ENCODE assay signal across 11 cellular contexts in genomic region chr12:6444704-6445688, GRCh38. TPM values are rescaled to one million over a fixed set of nuclear protein-coding genes. Genes with fewer than 3 reads are reported as not detected.
DNase-seq lines count a peak whose midpoint lies in the region; TF ChIP-seq lines count a peak whose summit lies in the region.
"Had no signal": no experiment of that assay in that cellular context is flagged by ENCODE, and none has a peak within 500 bp of the region (broad histone marks: within the 10 kb centered on the region; RNA-seq: fewer than 3 reads in every experiment).

TSS of gene CD27 (plus strand) at chr12:6444955. CDS start at chr12:6445096, 141 bp downstream.

- no peaks in the 10 kb centered on the region for H4K20me1 ChIP-seq in KMS-11 (ENCODE audit: insufficient read depth)

- H3K79me2 ChIP-seq in KMS-11 (ENCODE audit: insufficient read depth, low read depth): no peaks in the 10 kb centered on the region

- H3K36me3 Mint-ChIP-seq in activated naive CD8-positive, alpha-beta T cell: peaks cover 20% of the 10 kb centered on the region
- H3K36me3 Mint-ChIP-seq in endothelial cell (ENCODE audit: low read depth, unreplicated experiment): peaks cover 9% of the 10 kb centered on the region

- H3K9me3 ChIP-seq in sigmoid colon: no peaks in the 10 kb centered on the region
- H3K9me3 ChIP-seq: right atrium auricular region had no signal

- H3K27me3 ChIP-seq in KMS-11 (ENCODE audit: insufficient read depth, low read depth): no peaks in the 10 kb centered on the region
- H3K27me3 ChIP-seq in sigmoid colon: no peaks in the 10 kb centered on the region
- H3K27me3 ChIP-seq: right atrium auricular region had no signal

- WGBS in sigmoid colon, 2 donors: 66 to 84% methylated on average over 16 of the region's 16 CpGs
- WGBS in lower leg skin, 2 donors: 85 to 86% methylated on average over 16 of the region's 16 CpGs

- TF ChIP-seq CTCF in KMS-11 (conservative IDR thresholded peaks at IDR 0.05; ENCODE audit: low read depth, low read length) (no peak), sigmoid colon (IDR thresholded peaks at IDR 0.05) (no peak), lower leg skin (IDR thresholded peaks at IDR 0.05) (no peak), endothelial cell (IDR thresholded peaks at IDR 0.05; ENCODE audit: unreplicated experiment) (no peak)

- peak within 1 kb of the TSS; percentile 99 for H3K27ac Mint-ChIP-seq in activated naive CD8-positive, alpha-beta T cell
- H3K27ac Mint-ChIP-seq in endothelial cell (ENCODE audit: unreplicated experiment): no peak within 1 kb of the TSS

- H3K4me3 ChIP-seq in KMS-11 (IDR thresholded peaks at IDR 0.05; ENCODE audit: insufficient read depth, low read depth, low read length) (no peak within 1 kb of the TSS), sigmoid colon (no peak within 1 kb of the TSS), lower leg skin (ENCODE audit: low read depth, poor library complexity, severe bottlenecking) (no peak within 1 kb of the TSS)
- H3K4me3 ChIP-seq: coronary artery, right atrium auricular region had no signal

- H3K4me1 ChIP-seq in KMS-11 (ENCODE audit: low read depth, poor library complexity, severe bottlenecking) (peaks cover 50% of the 10 kb centered on the region), sigmoid colon (peaks cover 0 to 18% (median 11%) of the 10 kb centered on the region in 4 donors)

- H3K4me3 Mint-ChIP-seq in activated naive CD8-positive, alpha-beta T cell: peak within 1 kb of the TSS; percentile 99
- H3K4me3 Mint-ChIP-seq in endothelial cell (ENCODE audit: unreplicated experiment): no peak within 1 kb of the TSS

- intact Hi-C loops in sigmoid colon (cut with DNase I): no loop called here
- intact Hi-C loops in lower leg skin (cut with DNase I; ENCODE audit: low total_unique reads): no loop called here

- no peaks in the 10 kb centered on the region for H3K27me3 Mint-ChIP-seq in activated naive CD8-positive, alpha-beta T cell
- peaks cover 2% of the 10 kb centered on the region for H3K27me3 Mint-ChIP-seq in endothelial cell (ENCODE audit: unreplicated experiment)

- peak within 1 kb of the TSS; percentile 80 for H3K27ac ChIP-seq in KMS-11
- no peak within 1 kb of the TSS for H3K27ac ChIP-seq in sigmoid colon
- H3K27ac ChIP-seq: coronary artery, right atrium auricular region had no signal

- no peak for TF ChIP-seq EP300 in sigmoid colon (IDR thresholded peaks at IDR 0.05)

- H3K4me2 ChIP-seq in KMS-11: peak within 1 kb of the TSS; percentile 51; the same call in 1 of the 2 replicates

- H3K36me3 ChIP-seq in KMS-11 (ENCODE audit: insufficient read depth) (no peaks in the 10 kb centered on the region), sigmoid colon (peaks cover 0 to 60% (median 14%) of the 10 kb centered on the region in 4 donors)
- H3K36me3 ChIP-seq: right atrium auricular region had no signal

- no peaks in the 10 kb centered on the region for H3K9me3 Mint-ChIP-seq in activated naive CD8-positive, alpha-beta T cell (ENCODE audit: low read depth)
- no peaks in the 10 kb centered on the region for H3K9me3 Mint-ChIP-seq in endothelial cell (ENCODE audit: unreplicated experiment)

- no peak within 1 kb of the TSS for H2AFZ ChIP-seq in KMS-11 (ENCODE audit: low read depth)

- DNase-seq in sigmoid colon (peak; percentile 57), lower leg skin (ENCODE audit: low spot score in 2 of 2) (no peak), NCI-H446 (lab: John Stamatoyannopoulos, UW) (no peak), endothelial cell (ENCODE audit: low spot score) (no peak)
- DNase-seq: mesendoderm, NCI-H524 had no signal

- peak within 1 kb of the TSS; percentile 22; the same call in 1 of the 2 replicates for H3K9ac ChIP-seq in KMS-11

- TF ChIP-seq POLR2A in GM10847 (IDR thresholded peaks at IDR 0.05; ENCODE audit: extremely low read depth, insufficient read length): peak; percentile 58
- TF ChIP-seq POLR2A in sigmoid colon (IDR thresholded peaks at IDR 0.05): no peak
- TF ChIP-seq POLR2A in lower leg skin (IDR thresholded peaks at IDR 0.05): no peak

- H3K4me1 Mint-ChIP-seq in activated naive CD8-positive, alpha-beta T cell (ENCODE audit: low read depth): peaks cover 69% of the 10 kb centered on the region
- H3K4me1 Mint-ChIP-seq in endothelial cell (ENCODE audit: unreplicated experiment): peaks cover 29% of the 10 kb centered on the region

RNA-seq across cellular contexts. Expression of gene CD27, which starts in this region (rescaled TPM):
- total RNA-seq in sigmoid colon: under 1 TPM in 1 of 4 donors, not detected in 3; 0.81 TPM
- polyA plus RNA-seq in sigmoid colon: 10 to 100 TPM in 1 of 3 donors, 1 to 10 TPM in 1, under 1 TPM in 1; 0.60 to 29.0 (median 2.3) TPM
- total RNA-seq in lower leg skin: under 1 TPM in 2 of 4 donors, not detected in 2; 0.16 to 0.89 TPM
- total RNA-seq in endothelial cell (ENCODE audit: unreplicated experiment): not detected
